30 cellular contexts compared by ENCODE assay signal in the genomic region with DNA sequence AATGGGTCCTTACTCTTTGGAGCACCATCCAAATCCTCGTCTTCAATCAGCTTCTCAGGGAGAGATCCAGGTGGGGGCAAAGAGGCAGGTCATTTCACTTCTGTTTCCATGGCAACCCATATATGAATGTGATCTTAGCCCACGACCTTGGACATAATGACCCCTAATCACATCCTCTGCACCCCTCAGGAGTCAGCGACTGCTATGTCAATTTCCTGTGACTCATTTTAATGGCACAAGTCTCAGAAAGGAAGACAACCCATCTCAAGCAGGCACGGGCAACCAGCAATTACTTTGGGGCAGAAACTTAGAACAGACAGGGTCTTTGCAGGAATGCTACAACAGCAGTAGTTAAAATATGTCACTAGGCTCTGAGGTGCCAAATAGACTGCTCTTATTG.
"Had no signal": no experiment of that assay in that cellular context is flagged by ENCODE, and none has a peak within 500 bp of the region (broad histone marks: within the 10 kb centered on the region; RNA-seq: fewer than 3 reads in every experiment).

No MANE protein-coding gene starts in this region.

- DNase-seq: activated CD4-positive, alpha-beta memory T cell treated with anti-CD3 and anti-CD28 coated beads, Interleukin-2, amount 10 ng/mL, durations not matched to agents 7 days and 5 days; activated CD4-positive, alpha-beta T cell treated with anti-CD3 and anti-CD28 coated beads for 36 hours; activated CD4-positive, alpha-beta T cell treated with anti-CD3 and anti-CD28 coated beads, Interleukin-2, amount 10 ng/mL, durations not matched to agents 24 days and 14 days; activated CD4-positive, alpha-beta T cell treated with anti-CD3 and anti-CD28 coated beads, Interleukin-2, amount 50 U/mL, for 4 hours; activated CD4-positive, CD25-positive, alpha-beta regulatory T cell; activated CD4-positive, CD25-positive, alpha-beta regulatory T cell treated with anti-CD3 and anti-CD28 coated beads, Interleukin-2, amount 50 U/mL, for 72 hours; activated CD8-positive, alpha-beta memory T cell treated with anti-CD3 and anti-CD28 coated beads, Interleukin-2, amount 50 U/mL, for 48 hours; activated gamma-delta T cell; activated naive CD4-positive, alpha-beta T cell; activated naive CD4-positive, alpha-beta T cell treated with anti-CD3 and anti-CD28 coated beads, Interleukin-2, amount 10 ng/mL, durations not matched to agents 7 days and 5 days; activated naive CD8-positive, alpha-beta T cell treated with anti-CD3 and anti-CD28 coated beads, Interleukin-2, amount 10 ng/mL, durations not matched to agents 7 days and 5 days; activated T-cell treated with anti-CD3 and anti-CD28 coated beads for 4 hours; activated T-cell treated with anti-CD3 and anti-CD28 coated beads, Interleukin-2, amount 50 U/mL, for 24 hours; activated T-cell treated with anti-CD3 and anti-CD28 coated beads, Interleukin-2, amount 50 U/mL, for 72 hours; central memory CD4-positive, alpha-beta T cell; cerebellar nuclear complex; colonic mucosa; effector CD8-positive, alpha-beta T cell; esophagus squamous epithelium; foreskin melanocyte; heart right ventricle had no signal

- H3K27me3 ChIP-seq: ascending aorta, breast epithelium, cardiac muscle cell, colonic mucosa, esophagus squamous epithelium, gastroesophageal sphincter, hepatocyte had no signal

- FAIRE-seq: endometrium, endothelial cell of umbilical vein had no signal

- ATAC-seq: activated CD4-positive, alpha-beta T cell treated with anti-CD3 and anti-CD28 coated beads for 36 hours; activated naive CD4-positive, alpha-beta T cell treated with anti-CD3 and anti-CD28 coated beads, Interleukin-2, amount 50 U/mL, for 72 hours; activated T-cell treated with anti-CD3 and anti-CD28 coated beads, Interleukin-2, amount 50 U/mL, for 72 hours; gastroesophageal sphincter; heart right ventricle had no signal

- H3K4me1 ChIP-seq: ascending aorta, breast epithelium, colonic mucosa, esophagus squamous epithelium, gastroesophageal sphincter, heart right ventricle had no signal

- H3K36me3 ChIP-seq: ascending aorta, breast epithelium, cardiac muscle cell, colonic mucosa, esophagus squamous epithelium, gastroesophageal sphincter, heart right ventricle had no signal

- H3K4me3 ChIP-seq: ascending aorta, breast epithelium, cardiac muscle cell, colonic mucosa, esophagus squamous epithelium, gastroesophageal sphincter, heart right ventricle, hepatocyte had no signal

- H3K27ac ChIP-seq: ascending aorta, breast epithelium, cardiac muscle cell, colonic mucosa, epithelial cell of prostate, esophagus squamous epithelium, gastroesophageal sphincter, heart right ventricle, hepatocyte had no signal

- H3K4me2 ChIP-seq: hepatocyte had no signal

- H3K79me2 ChIP-seq: hepatocyte had no signal

- H2AFZ ChIP-seq: hepatocyte had no signal

- H3K9me3 ChIP-seq: ascending aorta, breast epithelium, colonic mucosa, esophagus squamous epithelium, gastroesophageal sphincter had no signal
